Comparison of ENCODE assay signal across 27 cellular contexts in genomic region chr17:74986206-74986576, GRCh38. TPM values are rescaled to one million over a fixed set of nuclear protein-coding genes. Genes with fewer than 3 reads are reported as not detected.
"Had no signal": no experiment of that assay in that cellular context is flagged by ENCODE, and none has a peak within 500 bp of the region (broad histone marks: within the 10 kb centered on the region; RNA-seq: fewer than 3 reads in every experiment).

No MANE protein-coding gene starts in this region.

- DNase-seq: effector memory CD4-positive, alpha-beta T cell; heart right ventricle; hypothalamus; islet precursor cell; mammary epithelial cell; naive thymus-derived CD4-positive, alpha-beta T cell; nephron progenitor cell; psoas muscle; retina; right lobe of liver; stimulated activated CD4-positive, alpha-beta T cell treated with anti-CD3 and anti-CD28 coated beads, Interleukin-4, amount 100 ng/mL, for 24 hours; testis had no signal

- H3K27me3 ChIP-seq: testis, tibial nerve had no signal

- H3K36me3 ChIP-seq: heart right ventricle, neutrophil, right lobe of liver, tibial nerve had no signal

- H3K4me3 ChIP-seq: right lobe of liver had no signal

- H3K9me3 Mint-ChIP-seq: naive thymus-derived CD4-positive, alpha-beta T cell; nephron progenitor cell; stimulated activated memory B cell treated with anti-CD40 and anti-IgM and Interleukin-4, amounts not matched to agents 10 μg/mL and 1 μg/mL and 100 μg/mL, for 72 hours; stimulated activated naive CD8-positive, alpha-beta T cell treated with anti-CD3 and anti-CD28 coated beads, Interleukin-15, Interleukin-2, amounts not matched to agents 100 ng/mL and 50 ng/mL, for 24 hours had no signal

- H3K27ac Mint-ChIP-seq: nephron progenitor cell; stimulated activated memory B cell treated with anti-CD40 and anti-IgM and Interleukin-4, amounts not matched to agents 10 μg/mL and 1 μg/mL and 100 μg/mL, for 72 hours; stimulated activated naive CD8-positive, alpha-beta T cell treated with anti-CD3 and anti-CD28 coated beads, Interleukin-15, Interleukin-2, amounts not matched to agents 100 ng/mL and 50 ng/mL, for 24 hours had no signal

- H3K9me3 ChIP-seq: heart right ventricle, neutrophil, psoas muscle, right lobe of liver, testis, tibial nerve had no signal

- H3K36me3 Mint-ChIP-seq: naive thymus-derived CD4-positive, alpha-beta T cell; stimulated activated memory B cell treated with anti-CD40 and anti-IgM and Interleukin-4, amounts not matched to agents 10 μg/mL and 1 μg/mL and 100 μg/mL, for 72 hours had no signal

- ATAC-seq: esophagus mucosa; heart right ventricle; left lobe of liver; naive thymus-derived CD4-positive, alpha-beta T cell; psoas muscle; right lobe of liver; stimulated activated memory B cell treated with anti-CD40 and anti-IgM and Interleukin-4, amounts not matched to agents 10 μg/mL and 1 μg/mL and 100 μg/mL, for 72 hours had no signal

- FAIRE-seq: endometrium, frontal cortex had no signal

RNA-seq across cellular contexts. Expression of gene CDR2L, which starts 1.2 kb away (rescaled TPM):
- polyA plus RNA-seq: naive thymus-derived CD4-positive, alpha-beta T cell had no signal

RNA-seq across cellular contexts. Expression of gene OTOP3, which starts 50.5 kb away (rescaled TPM):
- total RNA-seq: fibroblast of lung; frontal cortex; glomerular endothelial cell; heart right ventricle; left lobe of liver; mammary epithelial cell; mesenteric fat pad; mononuclear cell; naive thymus-derived CD4-positive, alpha-beta T cell; osteoblast; psoas muscle; right lobe of liver; subcutaneous adipose tissue; tibial nerve; ureter had no signal
- polyA plus RNA-seq: fibroblast of lung; heart right ventricle; mammary epithelial cell; naive thymus-derived CD4-positive, alpha-beta T cell had no signal
